In genomic region chr1:16145030-16145987, GRCh38 we compare ENCODE assay signal across 9 cellular contexts. TPM values are rescaled to one million over a fixed set of nuclear protein-coding genes. Genes with fewer than 3 reads are reported as not detected.
DNase-seq lines count a peak whose midpoint lies in the region; ATAC-seq, FAIRE-seq and TF ChIP-seq lines count a peak whose summit lies in the region.
"Had no signal": no experiment of that assay in that cellular context is flagged by ENCODE, and none has a peak within 500 bp of the region (broad histone marks: within the 10 kb centered on the region; RNA-seq: fewer than 3 reads in every experiment).

No MANE protein-coding gene starts in this region.

- H3K27me3 Mint-ChIP-seq in effector memory CD8-positive, alpha-beta T cell, result peaks cover 0 to 35% of the 10 kb centered on the region in 2 donors

- H3K9me3 ChIP-seq in keratinocyte (ENCODE audit: control insufficient read depth, low read depth, low read length) (no peaks in the 10 kb centered on the region), testis (no peaks in the 10 kb centered on the region)

- in situ Hi-C loops in brain microvascular endothelial cell (cut with HindIII; ENCODE audit: low pct_ligation_motif_present, low sequenced_read_pairs), result no loop called here

- H3K36me3 ChIP-seq in KMS-11 (ENCODE audit: insufficient read depth) (no peaks in the 10 kb centered on the region), brain microvascular endothelial cell (replicated peaks) (peaks cover 81% of the 10 kb centered on the region), keratinocyte (ENCODE audit: control insufficient read depth in 2 of 2, extremely low read depth in 1 of 2, insufficient read depth in 2 of 2, low read length in 2 of 2) (peaks cover 24 to 86% of the 10 kb centered on the region in 2 experiments), testis (ENCODE audit: low read depth, missing control alignments) (no peaks in the 10 kb centered on the region)

- peaks cover 2% of the 10 kb centered on the region for H3K36me3 Mint-ChIP-seq in effector memory CD8-positive, alpha-beta T cell (ENCODE audit: insufficient read depth)

- peak; percentile 70 for FAIRE-seq in keratinocyte (lab: Jason Lieb, UNC)

- H3K27ac ChIP-seq in KMS-11 (no peak overlapping the region), brain microvascular endothelial cell (peak overlapping the region; percentile 76), keratinocyte (ENCODE audit: control insufficient read depth, insufficient read depth, low read length) (peak overlapping the region; percentile 77), testis (peak overlapping the region; percentile 23 to 39)

- H3K4me1 ChIP-seq in KMS-11 (ENCODE audit: low read depth, poor library complexity, severe bottlenecking), result peaks cover 54% of the 10 kb centered on the region
- peaks cover 98% of the 10 kb centered on the region for H3K4me1 ChIP-seq in keratinocyte (ENCODE audit: control insufficient read depth, extremely low read depth, insufficient read depth, low read length)
- peaks cover 60% of the 10 kb centered on the region for H3K4me1 ChIP-seq in testis

- TF ChIP-seq POLR2A in testis (IDR thresholded peaks at IDR 0.05), result no peak

- ATAC-seq in effector memory CD8-positive, alpha-beta T cell (replicated peaks), result no peak

- peaks cover 12% of the 10 kb centered on the region for H3K9me1 ChIP-seq in keratinocyte (ENCODE audit: control insufficient read depth, extremely low read depth, insufficient read depth, low read length)

- H3K4me3 Mint-ChIP-seq in effector memory CD8-positive, alpha-beta T cell, result no peak overlapping the region
- H3K4me3 Mint-ChIP-seq: T-helper 1 cell treated with Interleukin-12 subunit alpha and Interleukin-12 subunit beta and Interleukin-4 antibody, amounts not matched to agents 30 μg/mL and 1 μg/mL, for 36 hours had no signal

- H4K20me1 ChIP-seq in KMS-11 (ENCODE audit: insufficient read depth) (no peaks in the 10 kb centered on the region), keratinocyte (ENCODE audit: control insufficient read depth, extremely low read depth, insufficient read depth, low read length) (peaks cover 59% of the 10 kb centered on the region)

- no peak for TF ChIP-seq CTCF in KMS-11 (conservative IDR thresholded peaks at IDR 0.05; ENCODE audit: low read depth, low read length)
- TF ChIP-seq CTCF in brain microvascular endothelial cell (IDR thresholded peaks at IDR 0.05; ENCODE audit: low read depth, low read length, missing control alignments), result no peak
- TF ChIP-seq CTCF in keratinocyte (optimal IDR thresholded peaks at IDR 0.05 in 1 of 3, IDR thresholded peaks at IDR 0.05 in 1 of 3, conservative IDR thresholded peaks at IDR 0.05 in 1 of 3; ENCODE audit: extremely low read depth in 1 of 3, insufficient read depth in 2 of 3, low read length in 3 of 3), result no peak
- no peak for TF ChIP-seq CTCF in testis (IDR thresholded peaks at IDR 0.05)

- DNase-seq in brain microvascular endothelial cell (peak; percentile 93), keratinocyte (ENCODE audit: low read depth, low spot score) (no peak), testis (peak; percentile 46), germinal center (ENCODE audit: low spot score) (no peak), NOMO-1 treated with dmso at 0.1 percent for 144 hours (lab: John Stamatoyannopoulos, UW; ENCODE audit: unreplicated experiment) (no peak)
- no peak for DNase-seq in effector CD4-positive, alpha-beta T cell
- no peak for DNase-seq in effector memory CD8-positive, alpha-beta T cell

- H3K27me3 ChIP-seq in KMS-11 (ENCODE audit: insufficient read depth, low read depth), result no peaks in the 10 kb centered on the region
- no peaks in the 10 kb centered on the region for H3K27me3 ChIP-seq in brain microvascular endothelial cell (replicated peaks)
- no peaks in the 10 kb centered on the region for H3K27me3 ChIP-seq in keratinocyte (ENCODE audit: control insufficient read depth, extremely low read depth, insufficient read depth, low read length)
- H3K27me3 ChIP-seq in testis, result no peaks in the 10 kb centered on the region

- H3K79me2 ChIP-seq in KMS-11 (ENCODE audit: insufficient read depth, low read depth), result no peaks in the 10 kb centered on the region
- H3K79me2 ChIP-seq in keratinocyte (ENCODE audit: control insufficient read depth, insufficient read depth, low read length), result peaks cover 94% of the 10 kb centered on the region

- H3K9ac ChIP-seq in KMS-11, result no peak overlapping the region
- peak overlapping the region; percentile 74 for H3K9ac ChIP-seq in keratinocyte (ENCODE audit: control insufficient read depth, extremely low read depth, insufficient read depth, low read length)

- peaks cover 0 to 5% of the 10 kb centered on the region in 2 donors for H3K4me1 Mint-ChIP-seq in effector memory CD8-positive, alpha-beta T cell (ENCODE audit: low read depth in 2 of 2)

- H3K9me3 Mint-ChIP-seq in effector memory CD8-positive, alpha-beta T cell, result no peaks in the 10 kb centered on the region
- H3K9me3 Mint-ChIP-seq: T-helper 1 cell treated with Interleukin-12 subunit alpha and Interleukin-12 subunit beta and Interleukin-4 antibody, amounts not matched to agents 30 μg/mL and 1 μg/mL, for 36 hours had no signal

- H3K4me3 ChIP-seq in KMS-11 (IDR thresholded peaks at IDR 0.05; ENCODE audit: insufficient read depth, low read depth, low read length), result no peak overlapping the region
- H3K4me3 ChIP-seq in brain microvascular endothelial cell (ENCODE audit: low read depth, low read length), result peak overlapping the region; percentile 37
- peak overlapping the region; percentile 8 to 68 (median 54) for H3K4me3 ChIP-seq in keratinocyte (ENCODE audit: control insufficient read depth in 2 of 3, extremely low read depth in 1 of 3, insufficient read depth in 2 of 3, low read depth in 1 of 3, low read length in 3 of 3)
- no peak overlapping the region for H3K4me3 ChIP-seq in testis

- intact Hi-C loops in testis (cut with DNase I; ENCODE audit: low total_unique reads), result no loop called here

- H2AFZ ChIP-seq in KMS-11 (ENCODE audit: low read depth), result 0 out of 2 replicates have a peak overlapping the region, but pooled peaks have one; percentile 56
- H2AFZ ChIP-seq in keratinocyte (ENCODE audit: control insufficient read depth, low read length), result no peak overlapping the region

- WGBS in testis, 2 donors, result 47 to 50% methylated on average over 10 to 28 of the region's 28 CpGs

- no peak overlapping the region for H3K27ac Mint-ChIP-seq in effector memory CD8-positive, alpha-beta T cell
- H3K27ac Mint-ChIP-seq: T-helper 1 cell treated with Interleukin-12 subunit alpha and Interleukin-12 subunit beta and Interleukin-4 antibody, amounts not matched to agents 30 μg/mL and 1 μg/mL, for 36 hours had no signal

- dilution Hi-C loops in keratinocyte (cut with MboI; ENCODE audit: extremely low pct_ligation_motif_present, low sequenced_read_pairs), result no loop called here

- H3K4me2 ChIP-seq in KMS-11 (peak overlapping the region; percentile 79), keratinocyte (ENCODE audit: control insufficient read depth, extremely low read depth, insufficient read depth, low read depth, low read length) (peak overlapping the region; percentile 75)

RNA-seq across cellular contexts. Expression of gene EPHA2, which starts 10.6 kb away (rescaled TPM):
- polyA plus RNA-seq in keratinocyte, result 55.6 to 70.9 TPM (median 60.3 TPM) in 3 replicates
- polyA plus RNA-seq in keratinocyte (2011; ENCODE audit: low read depth), result 31.9 TPM
- 36.6 and 49.9 TPM in 2 replicates for polyA plus RNA-seq in keratinocyte (2011; cell fraction: cytosol; rRNA removed)
- 176 and 195 TPM in 2 replicates for polyA plus RNA-seq in keratinocyte (2011; cell fraction: nucleus; rRNA removed)
- 64.4 and 71.6 TPM in 2 replicates for polyA plus RNA-seq in keratinocyte (2012; ENCODE audit: low replicate concordance)
- 113 to 223 TPM (median 129 TPM) in 3 replicates for polyA minus RNA-seq in keratinocyte
- polyA minus RNA-seq in keratinocyte (2011; cell fraction: cytosol; rRNA and poly(A)+ RNA removed), result 152 TPM
- 153 and 207 TPM in 2 replicates for polyA minus RNA-seq in keratinocyte (2011; cell fraction: nucleus; rRNA and poly(A)+ RNA removed)
- total RNA-seq in testis, result 10 to 100 TPM in 1 of 2 donors, 1 to 10 TPM in 1; 5.7 to 14.1 TPM
- 5.1 TPM for polyA plus RNA-seq in testis (ENCODE audit: insufficient read depth, low read depth, low replicate concordance)

Comparison
In these comparisons a context has a peak if more than half of its experiments do, and no peak if none do; other contexts are left out.
1. H3K4me3 ChIP-seq: peak in brain microvascular endothelial cell (single experiment) and keratinocyte (3 of 3); none in KMS-11 (single experiment) and testis (0 of 2).
2. DNase-seq: peak in brain microvascular endothelial cell (single experiment) and testis (single experiment); none in keratinocyte (single experiment), effector CD4-positive, alpha-beta T cell (single experiment), effector memory CD8-positive, alpha-beta T cell (0 of 3), germinal center (single experiment) and NOMO-1 treated with dmso at 0.1 percent for 144 hours (single experiment).